In genomic region chr11:112213753-112214152, GRCh38 we compare ENCODE assay signal across 23 cellular contexts. TPM values are rescaled to one million over a fixed set of nuclear protein-coding genes. Genes with fewer than 3 reads are reported as not detected.
"Had no signal": no experiment of that assay in that cellular context is flagged by ENCODE, and none has a peak within 500 bp of the region (broad histone marks: within the 10 kb centered on the region; RNA-seq: fewer than 3 reads in every experiment).

No MANE protein-coding gene starts in this region.

- H3K27ac ChIP-seq: coronary artery, hepatocyte had no signal

- H3K4me3 ChIP-seq: coronary artery, hepatocyte had no signal

- H3K4me3 Mint-ChIP-seq: activated naive CD8-positive, alpha-beta T cell treated with anti-CD3 and anti-CD28 coated beads, Interleukin-2, amount 10 ng/mL, durations not matched to agents 7 days and 5 days; activated T-helper 1 cell treated with anti-CD3 and anti-CD28 coated beads, Interleukin-12 subunit alpha, Interleukin-12 subunit beta, Interleukin-2, Interleukin-4 antibody, amounts not matched to agents 30 ng/mL and 10 ng/mL and 1 ng/mL, durations not matched to agents 14 hours and 24 hours and 36 hours; natural killer cell treated with Interleukin-12 subunit alpha and Interleukin-12 subunit beta and Interleukin-15 and Interleukin-18, amount 100 ng/mL, for 72 hours; T-helper 2 cell treated with Interferon-gamma antibody and Interleukin-4, amounts not matched to agents 5 μg/mL and 100 μg/mL, for 36 hours had no signal

- H3K27me3 ChIP-seq: hepatocyte had no signal

- H3K27ac Mint-ChIP-seq: activated naive CD8-positive, alpha-beta T cell treated with anti-CD3 and anti-CD28 coated beads, Interleukin-2, amount 10 ng/mL, durations not matched to agents 7 days and 5 days; activated T-helper 1 cell treated with anti-CD3 and anti-CD28 coated beads, Interleukin-12 subunit alpha, Interleukin-12 subunit beta, Interleukin-2, Interleukin-4 antibody, amounts not matched to agents 30 ng/mL and 10 ng/mL and 1 ng/mL, durations not matched to agents 14 hours and 24 hours and 36 hours; natural killer cell treated with Interleukin-12 subunit alpha and Interleukin-12 subunit beta and Interleukin-15 and Interleukin-18, amount 100 ng/mL, for 72 hours; T-helper 2 cell treated with Interferon-gamma antibody and Interleukin-4, amounts not matched to agents 5 μg/mL and 100 μg/mL, for 36 hours had no signal

- ATAC-seq: left ventricle myocardium superior; natural killer cell treated with Interleukin-12 subunit alpha and Interleukin-12 subunit beta and Interleukin-15 and Interleukin-18, amount 100 ng/mL, for 72 hours had no signal

- H3K9me3 Mint-ChIP-seq: activated naive CD8-positive, alpha-beta T cell treated with anti-CD3 and anti-CD28 coated beads, Interleukin-2, amount 10 ng/mL, durations not matched to agents 7 days and 5 days; activated T-helper 1 cell treated with anti-CD3 and anti-CD28 coated beads, Interleukin-12 subunit alpha, Interleukin-12 subunit beta, Interleukin-2, Interleukin-4 antibody, amounts not matched to agents 30 ng/mL and 10 ng/mL and 1 ng/mL, durations not matched to agents 14 hours and 24 hours and 36 hours; natural killer cell treated with Interleukin-12 subunit alpha and Interleukin-12 subunit beta and Interleukin-15 and Interleukin-18, amount 100 ng/mL, for 72 hours; T-helper 2 cell treated with Interferon-gamma antibody and Interleukin-4, amounts not matched to agents 5 μg/mL and 100 μg/mL, for 36 hours had no signal

- H3K4me1 Mint-ChIP-seq: activated naive CD8-positive, alpha-beta T cell treated with anti-CD3 and anti-CD28 coated beads, Interleukin-2, amount 10 ng/mL, durations not matched to agents 7 days and 5 days had no signal

- H3K36me3 Mint-ChIP-seq: activated naive CD8-positive, alpha-beta T cell treated with anti-CD3 and anti-CD28 coated beads, Interleukin-2, amount 10 ng/mL, durations not matched to agents 7 days and 5 days; natural killer cell treated with Interleukin-12 subunit alpha and Interleukin-12 subunit beta and Interleukin-15 and Interleukin-18, amount 100 ng/mL, for 72 hours had no signal

- DNase-seq: activated CD4-positive, alpha-beta T cell treated with anti-CD3 and anti-CD28 coated beads, Interleukin-2, amount 50 U/mL, for 1 hour; activated naive CD4-positive, alpha-beta T cell; activated naive CD8-positive, alpha-beta T cell treated with anti-CD3 and anti-CD28 coated beads, Interleukin-2, amount 10 ng/mL, durations not matched to agents 7 days and 5 days; aorta; effector CD8-positive, alpha-beta T cell; left ventricle myocardium superior; mesendoderm; posterior cingulate gyrus; small intestine; stimulated activated CD4-positive, alpha-beta T cell treated with anti-CD3 and anti-CD28 coated beads, Interleukin-4, amount 100 ng/mL, for 24 hours; stimulated activated CD8-positive, alpha-beta memory T cell treated with anti-CD3 and anti-CD28 coated beads, Interleukin-4, amount 100 ng/mL, for 48 hours; stimulated activated naive CD4-positive, alpha-beta T cell treated with Interleukin-2 at 50 U/mL for 16 hours; substantia nigra; SW 1271 had no signal

RNA-seq across cellular contexts. Expression of gene TEX12, which starts 46.6 kb away (rescaled TPM):
- total RNA-seq: activated CD8-positive, alpha-beta memory T cell treated with anti-CD3 and anti-CD28 coated beads for 36 hours; activated T-helper 1 cell treated with anti-CD3 and anti-CD28 coated beads, Interleukin-12 subunit alpha, Interleukin-12 subunit beta, Interleukin-2, Interleukin-4 antibody, amounts not matched to agents 30 ng/mL and 10 ng/mL and 1 ng/mL, durations not matched to agents 14 hours and 24 hours and 36 hours; epithelial cell of proximal tubule; left ventricle myocardium superior had no signal

RNA-seq across cellular contexts. Expression of gene PLET1, which starts 46.9 kb away (rescaled TPM):
- total RNA-seq: activated CD8-positive, alpha-beta memory T cell treated with anti-CD3 and anti-CD28 coated beads for 36 hours; activated naive CD8-positive, alpha-beta T cell treated with anti-CD3 and anti-CD28 coated beads, Interleukin-2, amount 10 ng/mL, durations not matched to agents 7 days and 5 days; activated T-helper 1 cell treated with anti-CD3 and anti-CD28 coated beads, Interleukin-12 subunit alpha, Interleukin-12 subunit beta, Interleukin-2, Interleukin-4 antibody, amounts not matched to agents 30 ng/mL and 10 ng/mL and 1 ng/mL, durations not matched to agents 14 hours and 24 hours and 36 hours; aorta; cardiac septum; epithelial cell of proximal tubule; glomerular endothelial cell; hepatocyte; left ventricle myocardium superior; natural killer cell treated with Interleukin-12 subunit alpha and Interleukin-12 subunit beta and Interleukin-15 and Interleukin-18, amount 100 ng/mL, for 72 hours had no signal

RNA-seq across cellular contexts. Expression of gene IL18, which starts 49.9 kb away (rescaled TPM):
- total RNA-seq: activated CD8-positive, alpha-beta memory T cell treated with anti-CD3 and anti-CD28 coated beads for 36 hours had no signal
